ENCODE assay signal across 20 cellular contexts in genomic region chr22:20380486-20380885, GRCh38. TPM values are rescaled to one million over a fixed set of nuclear protein-coding genes. Genes with fewer than 3 reads are reported as not detected.
DNase-seq lines count a peak whose midpoint lies in the region; ATAC-seq and TF ChIP-seq lines count a peak whose summit lies in the region.
"Had no signal": no experiment of that assay in that cellular context is flagged by ENCODE, and none has a peak within 500 bp of the region (broad histone marks: within the 10 kb centered on the region; RNA-seq: fewer than 3 reads in every experiment).

No MANE protein-coding gene starts in this region.

- H3K79me2 ChIP-seq in mammary epithelial cell (ENCODE audit: insufficient read depth, low read length) = no peaks in the 10 kb centered on the region

- no peak overlapping the region for H3K27ac Mint-ChIP-seq in CD8-positive, alpha-beta memory T cell
- H3K27ac Mint-ChIP-seq in mesothelial cell of epicardium = no peak overlapping the region
- H3K27ac Mint-ChIP-seq: B cell, IgD-negative memory B cell had no signal

- WGBS in mammary epithelial cell (ENCODE audit: low coverage, missing lambda C conversion rate) = 0% methylated on average over 1 of the region's 1 CpG

- H3K4me3 ChIP-seq in mammary epithelial cell (replicated peaks in 1 of 3; ENCODE audit: insufficient read depth in 1 of 3, low read depth in 2 of 3, low read length in 3 of 3) = no peak overlapping the region
- no peak overlapping the region for H3K4me3 ChIP-seq in CD8-positive, alpha-beta memory T cell (ENCODE audit: low read length)
- H3K4me3 ChIP-seq in Peyer's patch = no peak overlapping the region
- H3K4me3 ChIP-seq: SJSA1 had no signal

- intact Hi-C loops in mammary epithelial cell (cut with micrococcal nuclease) = no loop called here

- H3K36me3 Mint-ChIP-seq in CD8-positive, alpha-beta memory T cell = peaks cover 0 to 2% (median 0%) of the 10 kb centered on the region in 3 donors
- H3K36me3 Mint-ChIP-seq in mesothelial cell of epicardium = no peaks in the 10 kb centered on the region
- H3K36me3 Mint-ChIP-seq: CD4-positive, alpha-beta memory T cell; IgD-negative memory B cell had no signal

- in situ Hi-C loops in mammary epithelial cell (cut with MboI; ENCODE audit: low sequenced_read_pairs in 2 of 2) = no loop called here

- no peaks in the 10 kb centered on the region for H3K9me3 Mint-ChIP-seq in CD8-positive, alpha-beta memory T cell
- H3K9me3 Mint-ChIP-seq in mesothelial cell of epicardium = no peaks in the 10 kb centered on the region

- TF ChIP-seq CTCF in mammary epithelial cell (conservative IDR thresholded peaks at IDR 0.05 in 1 of 2, IDR thresholded peaks at IDR 0.05 in 1 of 2; ENCODE audit: extremely low read depth in 1 of 2, insufficient read depth in 1 of 2, low read depth in 1 of 2, low read length in 2 of 2) (no peak), Peyer's patch (IDR thresholded peaks at IDR 0.05) (no peak), mesothelial cell of epicardium (IDR thresholded peaks at IDR 0.05; ENCODE audit: unreplicated experiment) (no peak)

- peak overlapping the region; percentile 49 for H3K4me2 ChIP-seq in mammary epithelial cell (ENCODE audit: insufficient read depth, low read depth, low read length)

- no TSS peak for BruUV-seq in mammary epithelial cell (replicated peaks; lab: Mats Ljungman, UMichigan)

- H3K27ac ChIP-seq in mammary epithelial cell (ENCODE audit: insufficient read depth, low read depth, low read length) = no peak overlapping the region
- H3K27ac ChIP-seq in CD8-positive, alpha-beta memory T cell (ENCODE audit: low read depth, low read length) = no peak overlapping the region
- H3K27ac ChIP-seq in Peyer's patch = no peak overlapping the region
- H3K27ac ChIP-seq: 22Rv1, SJSA1 had no signal

- no peaks in the 10 kb centered on the region for H3K36me3 ChIP-seq in mammary epithelial cell (ENCODE audit: insufficient read depth, low read length)
- no peaks in the 10 kb centered on the region for H3K36me3 ChIP-seq in CD8-positive, alpha-beta memory T cell (ENCODE audit: insufficient read depth, low read length)
- H3K36me3 ChIP-seq in Peyer's patch = no peaks in the 10 kb centered on the region
- H3K36me3 ChIP-seq: SJSA1 had no signal

- H3K27me3 Mint-ChIP-seq in CD8-positive, alpha-beta memory T cell = peaks cover 0 to 9% of the 10 kb centered on the region in 2 donors
- peaks cover 15% of the 10 kb centered on the region for H3K27me3 Mint-ChIP-seq in mesothelial cell of epicardium (ENCODE audit: low read depth)

- no peaks in the 10 kb centered on the region for H3K9me3 ChIP-seq in mammary epithelial cell (replicated peaks; ENCODE audit: insufficient read depth, low read length)
- H3K9me3 ChIP-seq in CD8-positive, alpha-beta memory T cell (ENCODE audit: low read length) = no peaks in the 10 kb centered on the region
- H3K9me3 ChIP-seq in Peyer's patch = no peaks in the 10 kb centered on the region
- H3K9me3 ChIP-seq: SJSA1 had no signal

- peaks cover 8% of the 10 kb centered on the region for H3K4me1 ChIP-seq in mammary epithelial cell (ENCODE audit: insufficient read depth, low read length)
- H3K4me1 ChIP-seq in CD8-positive, alpha-beta memory T cell (ENCODE audit: insufficient read depth, low read length) = no peaks in the 10 kb centered on the region
- H3K4me1 ChIP-seq in Peyer's patch = no peaks in the 10 kb centered on the region
- H3K4me1 ChIP-seq: SJSA1 had no signal

- CTCF ChIA-PET in mammary epithelial cell (lab: Charles Lee; ENCODE audit: low non-redundant PET) = no interaction called here
- CTCF ChIA-PET in CD8-positive, alpha-beta memory T cell (lab: Charles Lee) = interaction anchor here (1.0 kb wide), 1 partner anchor 13 kb away, joined by 3 read pairs; no protein-coding TSS in a partner anchor

- DNase-seq in DMS 273 (lab: John Stamatoyannopoulos, UW; ENCODE audit: unreplicated experiment) = peak; percentile 17
- DNase-seq in DMS 273 treated with DMSO at 0.1 percent for 48 hours (lab: John Stamatoyannopoulos, UW) = no peak
- DNase-seq in NCI-H69 (lab: John Stamatoyannopoulos, UW) = peak; percentile 42
- peak; percentile 60 for DNase-seq in mammary epithelial cell
- peak; percentile 12 for DNase-seq in left lobe of liver (ENCODE audit: low spot score)
- DNase-seq in CD8-positive, alpha-beta memory T cell = no peak
- DNase-seq in Peyer's patch = no peak
- no peak for DNase-seq in mesothelial cell of epicardium (ENCODE audit: low spot score in 2 of 2, unreplicated experiment in 2 of 2)
- DNase-seq: CD4-positive, alpha-beta memory T cell; DMS79 treated with DMSO at 0.1 percent for 48 hours; MV-4-11; NCI-H1436 treated with DMSO at 0.1 percent for 48 hours; NCI-H2081; NCI-H345; NCI-H526; SW 1271 had no signal

- H4K20me1 ChIP-seq in mammary epithelial cell (ENCODE audit: insufficient read depth, low read length) = no peaks in the 10 kb centered on the region

- no peak for ATAC-seq in left lobe of liver

- no peak overlapping the region for H2AFZ ChIP-seq in mammary epithelial cell (ENCODE audit: low read depth, low read length)

- dilution Hi-C loops in mammary epithelial cell (cut with HindIII; ENCODE audit: low sequenced_read_pairs) = no loop called here

- H3K4me3 Mint-ChIP-seq in CD8-positive, alpha-beta memory T cell = no peak overlapping the region
- H3K4me3 Mint-ChIP-seq in mesothelial cell of epicardium = no peak overlapping the region
- H3K4me3 Mint-ChIP-seq: B cell; CD4-positive, alpha-beta memory T cell; IgD-negative memory B cell had no signal

- H3K4me1 Mint-ChIP-seq in CD8-positive, alpha-beta memory T cell = no peaks in the 10 kb centered on the region
- peaks cover 6% of the 10 kb centered on the region for H3K4me1 Mint-ChIP-seq in mesothelial cell of epicardium
- H3K4me1 Mint-ChIP-seq: B cell; CD4-positive, alpha-beta memory T cell; IgD-negative memory B cell had no signal

- H3K27me3 ChIP-seq in mammary epithelial cell (ENCODE audit: insufficient read depth, low read length) = peaks cover 2% of the 10 kb centered on the region
- H3K27me3 ChIP-seq in CD8-positive, alpha-beta memory T cell (ENCODE audit: insufficient read depth, low read length, poor library complexity, severe bottlenecking) = no peaks in the 10 kb centered on the region
- H3K27me3 ChIP-seq in Peyer's patch = no peaks in the 10 kb centered on the region
- H3K27me3 ChIP-seq: SJSA1 had no signal

- POLR2A ChIA-PET in CD8-positive, alpha-beta memory T cell (lab: Charles Lee) = no interaction called here

- H3K9ac ChIP-seq in mammary epithelial cell (ENCODE audit: insufficient read depth, low read length) = no peak overlapping the region

- TF ChIP-seq POLR2A in Peyer's patch (IDR thresholded peaks at IDR 0.05) = no peak

RNA-seq across cellular contexts. Expression of gene ZNF74, which starts 13.5 kb away (rescaled TPM):
- 10 to 100 TPM in 1 of 2 donors, 1 to 10 TPM in 1; 7.8 to 12.8 TPM for total RNA-seq in mammary epithelial cell
- polyA plus RNA-seq in mammary epithelial cell = 5.9 TPM
- polyA minus RNA-seq in mammary epithelial cell = 0.26 TPM
- 5.7 TPM for total RNA-seq in left lobe of liver
- 10 to 100 TPM; 12.3 to 15.3 TPM for total RNA-seq in CD8-positive, alpha-beta memory T cell
- polyA plus RNA-seq in CD8-positive, alpha-beta memory T cell = 13.0 TPM
- total RNA-seq in Peyer's patch = 10 to 100 TPM in 2 of 4 donors, 1 to 10 TPM in 2; 2.1 to 12.0 (median 9.3) TPM
- total RNA-seq in mesothelial cell of epicardium = 36.8 to 38.3 TPM (median 38.1 TPM) in 3 replicates

RNA-seq across cellular contexts. Expression of gene SCARF2, which starts 57.1 kb away (rescaled TPM):
- 1 to 10 TPM; 1.1 to 1.5 TPM for total RNA-seq in mammary epithelial cell
- polyA plus RNA-seq in mammary epithelial cell = 0.08 TPM
- not detected for polyA minus RNA-seq in mammary epithelial cell
- total RNA-seq in left lobe of liver = 2.2 TPM
- under 1 TPM; 0.31 to 0.50 TPM for total RNA-seq in CD8-positive, alpha-beta memory T cell
- 1.5 TPM for polyA plus RNA-seq in CD8-positive, alpha-beta memory T cell
- total RNA-seq in Peyer's patch = 1 to 10 TPM; 3.5 to 8.3 (median 5.2) TPM
- 45.7 to 47.2 TPM (median 46.8 TPM) in 3 replicates for total RNA-seq in mesothelial cell of epicardium

Comparison
In these comparisons a context has a peak if more than half of its experiments do, and no peak if none do; other contexts are left out.
1. DNase-seq: peak in DMS 273 (single experiment), NCI-H69 (single experiment), mammary epithelial cell (single experiment) and left lobe of liver (single experiment); none in DMS 273 treated with DMSO at 0.1 percent for 48 hours (single experiment), CD8-positive, alpha-beta memory T cell (0 of 5), Peyer's patch (0 of 3) and mesothelial cell of epicardium (0 of 2).